Comparison of ENCODE assay signal across 8 cellular contexts in genomic region chr9:22079873-22080341, GRCh38.
A peak's percentile ranks its signal among the peaks of the same experiment; 100 is the strongest.
DNase-seq lines count a peak whose midpoint lies in the region; ATAC-seq, FAIRE-seq and TF ChIP-seq lines count a peak whose summit lies in the region.

No MANE protein-coding gene starts in this region.

- no peaks in the 10 kb centered on the region for H3K9me1 ChIP-seq in keratinocyte (ENCODE audit: control insufficient read depth, extremely low read depth, insufficient read depth, low read length)

- H4K20me1 ChIP-seq in keratinocyte (ENCODE audit: control insufficient read depth, extremely low read depth, insufficient read depth, low read length): no peaks in the 10 kb centered on the region

- H3K36me3 ChIP-seq in keratinocyte (ENCODE audit: control insufficient read depth in 2 of 2, extremely low read depth in 1 of 2, insufficient read depth in 2 of 2, low read length in 2 of 2): no peaks in the 10 kb centered on the region

- peak overlapping the region; percentile 61 for H3K27ac Mint-ChIP-seq in stimulated activated naive CD8-positive, alpha-beta T cell treated with anti-CD3 and anti-CD28 coated beads, Interleukin-15, Interleukin-2, amounts not matched to agents 100 ng/mL and 50 ng/mL, for 24 hours

- peak overlapping the region; percentile 91 for H2AFZ ChIP-seq in keratinocyte (ENCODE audit: control insufficient read depth, low read length)

- FAIRE-seq in keratinocyte (lab: Jason Lieb, UNC): peak; percentile 82

- H3K79me2 ChIP-seq in keratinocyte (ENCODE audit: control insufficient read depth, insufficient read depth, low read length): no peaks in the 10 kb centered on the region

- H3K36me3 Mint-ChIP-seq in stimulated activated naive CD8-positive, alpha-beta T cell treated with anti-CD3 and anti-CD28 coated beads, Interleukin-15, Interleukin-2, amounts not matched to agents 100 ng/mL and 50 ng/mL, for 24 hours (ENCODE audit: low read depth): no peaks in the 10 kb centered on the region

- peaks cover 26% of the 10 kb centered on the region for H3K4me1 ChIP-seq in keratinocyte (ENCODE audit: control insufficient read depth, extremely low read depth, insufficient read depth, low read length)

- ATAC-seq in GM18867 (IDR thresholded peaks at IDR 0.05; ENCODE audit: unreplicated experiment) (peak; percentile 91), HG03025 (IDR thresholded peaks at IDR 0.05; ENCODE audit: low FRiP score, unreplicated experiment) (peak; percentile 84)

- peak overlapping the region; percentile 20 for H3K4me2 ChIP-seq in keratinocyte (ENCODE audit: control insufficient read depth, extremely low read depth, insufficient read depth, low read depth, low read length)

- H3K27me3 Mint-ChIP-seq in stimulated activated naive CD8-positive, alpha-beta T cell treated with anti-CD3 and anti-CD28 coated beads, Interleukin-15, Interleukin-2, amounts not matched to agents 100 ng/mL and 50 ng/mL, for 24 hours: peaks cover 38% of the 10 kb centered on the region

- no peak for TF ChIP-seq POLR2A in erythroblast (IDR thresholded peaks at IDR 0.05; ENCODE audit: low read length)

- H3K4me3 Mint-ChIP-seq in stimulated activated naive CD8-positive, alpha-beta T cell treated with anti-CD3 and anti-CD28 coated beads, Interleukin-15, Interleukin-2, amounts not matched to agents 100 ng/mL and 50 ng/mL, for 24 hours: peak overlapping the region; percentile 2

- H3K9me3 ChIP-seq in keratinocyte (ENCODE audit: control insufficient read depth, low read depth, low read length): no peaks in the 10 kb centered on the region

- no peak overlapping the region for H3K9ac ChIP-seq in keratinocyte (ENCODE audit: control insufficient read depth, extremely low read depth, insufficient read depth, low read length)

- peaks cover 40% of the 10 kb centered on the region for H3K4me1 Mint-ChIP-seq in stimulated activated naive CD8-positive, alpha-beta T cell treated with anti-CD3 and anti-CD28 coated beads, Interleukin-15, Interleukin-2, amounts not matched to agents 100 ng/mL and 50 ng/mL, for 24 hours (ENCODE audit: low read depth)

- DNase-seq in activated T-cell treated with anti-CD3 and anti-CD28 coated beads for 48 hours (ENCODE audit: low read depth): peak; percentile 35
- no peak for DNase-seq in keratinocyte (ENCODE audit: low read depth, low spot score)
- DNase-seq in NCI-H2171 treated with DMSO at 0.1 percent for 48 hours (lab: John Stamatoyannopoulos, UW): no peak
- DNase-seq in NCI-H2196 (lab: John Stamatoyannopoulos, UW; ENCODE audit: unreplicated experiment): no peak
- no peak for DNase-seq in erythroblast (lab: John Stamatoyannopoulos, UW)

- peak overlapping the region; percentile 65 for H3K27ac ChIP-seq in keratinocyte (ENCODE audit: control insufficient read depth, insufficient read depth, low read length)

- dilution Hi-C loops in keratinocyte (cut with MboI; ENCODE audit: extremely low pct_ligation_motif_present, low sequenced_read_pairs): no loop called here

- H3K27me3 ChIP-seq in keratinocyte (ENCODE audit: control insufficient read depth, extremely low read depth, insufficient read depth, low read length): no peaks in the 10 kb centered on the region

- no peaks in the 10 kb centered on the region for H3K9me3 Mint-ChIP-seq in stimulated activated naive CD8-positive, alpha-beta T cell treated with anti-CD3 and anti-CD28 coated beads, Interleukin-15, Interleukin-2, amounts not matched to agents 100 ng/mL and 50 ng/mL, for 24 hours

- no peak overlapping the region for H3K4me3 ChIP-seq in keratinocyte (ENCODE audit: control insufficient read depth in 2 of 3, extremely low read depth in 1 of 3, insufficient read depth in 2 of 3, low read depth in 1 of 3, low read length in 3 of 3)

- no peak for TF ChIP-seq CTCF in keratinocyte (optimal IDR thresholded peaks at IDR 0.05 in 1 of 3, IDR thresholded peaks at IDR 0.05 in 1 of 3, conservative IDR thresholded peaks at IDR 0.05 in 1 of 3; ENCODE audit: extremely low read depth in 1 of 3, insufficient read depth in 2 of 3, low read length in 3 of 3)
